Comparison of ENCODE assay signal across 23 cellular contexts in the genomic region with DNA sequence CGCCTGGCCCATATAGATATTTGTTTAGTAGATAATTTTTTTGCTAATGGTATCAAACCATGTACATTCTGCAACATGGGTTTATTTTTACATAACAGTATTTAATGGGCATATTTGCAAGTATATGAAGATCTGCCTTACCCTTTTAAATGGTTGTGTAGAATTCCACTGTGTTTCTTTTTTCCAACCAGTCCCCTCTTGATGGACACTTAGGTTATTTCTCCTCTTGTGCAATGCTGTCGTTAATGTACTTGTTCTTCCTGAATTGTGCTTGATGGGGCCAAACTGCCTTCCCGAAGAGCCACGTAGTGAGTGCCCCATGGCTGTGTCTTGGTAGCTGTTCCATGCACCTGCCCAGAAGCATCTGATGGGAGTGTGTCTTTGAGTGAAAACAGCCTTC.
"Had no signal": no experiment of that assay in that cellular context is flagged by ENCODE, and none has a peak within 500 bp of the region (broad histone marks: within the 10 kb centered on the region; RNA-seq: fewer than 3 reads in every experiment).

No MANE protein-coding gene starts in this region.

- H3K4me1 Mint-ChIP-seq: activated naive CD4-positive, alpha-beta T cell treated with anti-CD3 and anti-CD28 coated beads, Interleukin-2, amount 50 U/mL, for 24 hours; central memory CD8-positive, alpha-beta T cell; naive thymus-derived CD4-positive, alpha-beta T cell; stimulated activated memory B cell treated with anti-CD40 and anti-IgM and Interleukin-4, amounts not matched to agents 10 μg/mL and 1 μg/mL and 100 μg/mL, for 72 hours; WTC11 had no signal

- H3K36me3 Mint-ChIP-seq: activated naive CD4-positive, alpha-beta T cell treated with anti-CD3 and anti-CD28 coated beads, Interleukin-2, amount 50 U/mL, for 24 hours; naive thymus-derived CD4-positive, alpha-beta T cell; stimulated activated memory B cell treated with anti-CD40 and anti-IgM and Interleukin-4, amounts not matched to agents 10 μg/mL and 1 μg/mL and 100 μg/mL, for 72 hours; WTC11 had no signal

- H3K4me3 Mint-ChIP-seq: activated naive CD4-positive, alpha-beta T cell treated with anti-CD3 and anti-CD28 coated beads, Interleukin-2, amount 50 U/mL, for 24 hours; central memory CD8-positive, alpha-beta T cell; effector memory CD8-positive, alpha-beta T cell; naive thymus-derived CD4-positive, alpha-beta T cell; stimulated activated memory B cell treated with anti-CD40 and anti-IgM and Interleukin-4, amounts not matched to agents 10 μg/mL and 1 μg/mL and 100 μg/mL, for 72 hours; WTC11 had no signal

- H3K36me3 ChIP-seq: colonic mucosa, lower lobe of right lung, uterus had no signal

- H3K27ac Mint-ChIP-seq: activated naive CD4-positive, alpha-beta T cell treated with anti-CD3 and anti-CD28 coated beads, Interleukin-2, amount 50 U/mL, for 24 hours; progenitor cell of endocrine pancreas; stimulated activated memory B cell treated with anti-CD40 and anti-IgM and Interleukin-4, amounts not matched to agents 10 μg/mL and 1 μg/mL and 100 μg/mL, for 72 hours; WTC11 had no signal

- ATAC-seq: effector memory CD8-positive, alpha-beta T cell; esophagus mucosa; naive thymus-derived CD4-positive, alpha-beta T cell; stimulated activated memory B cell treated with anti-CD40 and anti-IgM and Interleukin-4, amounts not matched to agents 10 μg/mL and 1 μg/mL and 100 μg/mL, for 72 hours; WTC11 had no signal

- FAIRE-seq: endothelial cell of umbilical vein, frontal cortex had no signal

- H3K27ac ChIP-seq: colonic mucosa, uterus had no signal

- H3K4me1 ChIP-seq: colonic mucosa had no signal

- H3K4me3 ChIP-seq: colonic mucosa, dorsolateral prefrontal cortex, lower lobe of right lung, mucosa of descending colon, testis, uterus had no signal

- H3K9me3 Mint-ChIP-seq: activated naive CD4-positive, alpha-beta T cell treated with anti-CD3 and anti-CD28 coated beads, Interleukin-2, amount 50 U/mL, for 24 hours; central memory CD8-positive, alpha-beta T cell; effector memory CD8-positive, alpha-beta T cell; stimulated activated memory B cell treated with anti-CD40 and anti-IgM and Interleukin-4, amounts not matched to agents 10 μg/mL and 1 μg/mL and 100 μg/mL, for 72 hours; WTC11 had no signal

- H3K27me3 ChIP-seq: colonic mucosa, testis, uterus had no signal

- DNase-seq: activated gamma-delta T cell treated with Interleukin-2 at 50 U/mL for 16 hours; activated T-cell treated with anti-CD3 and anti-CD28 coated beads, Interleukin-2, amount 50 U/mL, for 1 hour; effector memory CD8-positive, alpha-beta T cell; islet precursor cell; lower lobe of right lung; mesendoderm; naive thymus-derived CD4-positive, alpha-beta T cell; stimulated activated CD4-positive, alpha-beta T cell treated with anti-CD3 and anti-CD28 coated beads, Interleukin-1b, Interleukin-23, amount 100 ng/mL, for 48 hours; T-helper 1 cell; trophoblast cell had no signal

- H3K27me3 Mint-ChIP-seq: activated naive CD4-positive, alpha-beta T cell treated with anti-CD3 and anti-CD28 coated beads, Interleukin-2, amount 50 U/mL, for 24 hours; central memory CD8-positive, alpha-beta T cell had no signal

- H3K9me3 ChIP-seq: colonic mucosa, lower lobe of right lung, mucosa of descending colon, testis, uterus had no signal
